1 cellular context compared by ENCODE assay signal in the genomic region with DNA sequence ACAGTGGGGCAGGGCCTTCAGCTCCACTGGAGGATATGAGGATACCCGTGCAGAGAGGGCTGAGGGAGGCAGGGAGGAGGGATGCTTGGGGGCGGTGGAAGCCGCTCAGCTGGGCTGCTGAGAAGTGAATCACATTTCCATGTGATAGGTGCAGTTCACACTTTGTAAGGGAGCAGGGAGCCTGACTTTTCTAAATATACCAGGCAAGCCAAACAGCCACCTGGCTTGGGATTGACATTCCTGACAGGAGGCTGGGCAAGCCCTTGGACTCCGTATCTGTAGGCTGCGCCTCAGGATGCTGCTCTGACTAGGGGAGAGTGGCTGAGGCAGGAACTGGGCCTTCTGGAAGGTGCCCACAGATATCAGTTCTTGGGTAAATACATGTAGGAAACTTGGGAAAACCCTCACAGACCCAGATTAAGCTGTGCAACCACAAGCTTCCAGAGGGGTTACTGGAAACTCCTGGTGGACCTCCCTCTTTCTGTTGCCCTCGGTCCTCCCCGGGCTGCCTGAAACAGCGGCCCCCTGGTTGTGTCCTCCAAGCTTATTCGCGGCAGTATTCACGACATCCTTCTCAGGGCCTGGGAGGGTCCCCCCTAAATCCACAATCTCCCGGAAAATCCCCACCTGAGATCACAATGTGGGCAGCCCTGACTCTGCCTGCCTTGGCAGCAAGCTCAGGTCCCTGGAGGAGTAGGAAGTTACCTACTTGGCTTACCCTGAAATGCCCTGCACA.
TF ChIP-seq lines count a peak whose summit lies in the region.

No MANE protein-coding gene starts in this region.

TF ChIP-seq in H1, 55 proteins besides CTCF, POLR2A, EP300 and RAD21:
- TF ChIP-seq RFX5 (IDR thresholded peaks at IDR 0.05; ENCODE audit: borderline replicate concordance, low read depth, low read length), result no peak
- TF ChIP-seq TAF1 (IDR thresholded peaks at IDR 0.05; ENCODE audit: low read depth, low read length), result no peak
- no peak for TF ChIP-seq TEAD4 (IDR thresholded peaks at IDR 0.05; ENCODE audit: low read depth, low read length)
- no peak for TF ChIP-seq BRCA1 (IDR thresholded peaks at IDR 0.05; ENCODE audit: low read depth, low read length)
- TF ChIP-seq RNF2 (IDR thresholded peaks at IDR 0.05; ENCODE audit: borderline replicate concordance, low read depth, low read length, missing control alignments, poor library complexity, severe bottlenecking), result no peak
- no peak for TF ChIP-seq YY1 (IDR thresholded peaks at IDR 0.05; ENCODE audit: low read depth, low read length)
- TF ChIP-seq ASH2L (IDR thresholded peaks at IDR 0.05; ENCODE audit: low read length), result no peak
- TF ChIP-seq CTBP2 (IDR thresholded peaks at IDR 0.05; ENCODE audit: borderline replicate concordance, insufficient read depth, insufficient read length, low read length), result no peak
- TF ChIP-seq CHD1 (IDR thresholded peaks at IDR 0.05; ENCODE audit: low read depth, low read length), result no peak
- TF ChIP-seq, protein P1, sequence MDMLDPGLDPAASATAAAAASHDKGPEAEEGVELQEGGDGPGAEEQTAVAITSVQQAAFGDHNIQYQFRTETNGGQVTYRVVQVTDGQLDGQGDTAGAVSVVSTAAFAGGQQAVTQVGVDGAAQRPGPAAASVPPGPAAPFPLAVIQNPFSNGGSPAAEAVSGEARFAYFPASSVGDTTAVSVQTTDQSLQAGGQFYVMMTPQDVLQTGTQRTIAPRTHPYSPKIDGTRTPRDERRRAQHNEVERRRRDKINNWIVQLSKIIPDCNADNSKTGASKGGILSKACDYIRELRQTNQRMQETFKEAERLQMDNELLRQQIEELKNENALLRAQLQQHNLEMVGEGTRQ (IDR thresholded peaks at IDR 0.05; ENCODE audit: low read length), result no peak
